Comparison of ENCODE assay signal across 30 cellular contexts in genomic region chr5:156722358-156722757, GRCh38.
"Had no signal": no experiment of that assay in that cellular context is flagged by ENCODE, and none has a peak within 500 bp of the region (broad histone marks: within the 10 kb centered on the region; RNA-seq: fewer than 3 reads in every experiment).

No MANE protein-coding gene starts in this region.

- H3K4me1 ChIP-seq: parathyroid adenoma, prostate gland, right lobe of liver, stomach, thyroid gland, tibial nerve, upper lobe of left lung, vagina had no signal

- H3K9me3 Mint-ChIP-seq: naive thymus-derived CD8-positive, alpha-beta T cell; natural killer cell treated with Interleukin-12 subunit alpha and Interleukin-12 subunit beta and Interleukin-15 and Interleukin-18, amount 100 ng/mL, for 72 hours; nephron progenitor cell; neural crest cell; stimulated activated effector memory CD8-positive, alpha-beta T cell treated with anti-CD3 and anti-CD28 coated beads, Interleukin-12 subunit alpha, Interleukin-12 subunit beta, amount 100 ng/mL, for 72 hours; stimulated activated naive CD8-positive, alpha-beta T cell treated with anti-CD3 and anti-CD28 coated beads, Interleukin-15, Interleukin-2, amounts not matched to agents 100 ng/mL and 50 ng/mL, for 24 hours had no signal

- H3K27me3 ChIP-seq: neutrophil, ovary, right lobe of liver, sigmoid colon, stomach, thyroid gland, tibial nerve, upper lobe of left lung, vagina had no signal

- ATAC-seq: naive thymus-derived CD8-positive, alpha-beta T cell; natural killer cell treated with Interleukin-12 subunit alpha and Interleukin-12 subunit beta and Interleukin-15 and Interleukin-18, amount 100 ng/mL, for 72 hours; right lobe of liver; stimulated activated effector memory CD8-positive, alpha-beta T cell treated with anti-CD3 and anti-CD28 coated beads, Interleukin-12 subunit alpha, Interleukin-12 subunit beta, amount 100 ng/mL, for 72 hours; stimulated activated naive B cell treated with anti-CD40 and anti-IgM and Interleukin-4, amounts not matched to agents 10 μg/mL and 1 μg/mL and 100 μg/mL, for 72 hours had no signal

- H3K27ac ChIP-seq: neutrophil, ovary, parathyroid adenoma, prostate gland, right lobe of liver, stomach, thoracic aorta, thyroid gland, tibial nerve, upper lobe of left lung, vagina had no signal

- H3K36me3 Mint-ChIP-seq: naive thymus-derived CD8-positive, alpha-beta T cell; natural killer cell treated with Interleukin-12 subunit alpha and Interleukin-12 subunit beta and Interleukin-15 and Interleukin-18, amount 100 ng/mL, for 72 hours; stimulated activated effector memory CD8-positive, alpha-beta T cell treated with anti-CD3 and anti-CD28 coated beads, Interleukin-12 subunit alpha, Interleukin-12 subunit beta, amount 100 ng/mL, for 72 hours; stimulated activated naive B cell treated with anti-CD40 and anti-IgM and Interleukin-4, amounts not matched to agents 10 μg/mL and 1 μg/mL and 100 μg/mL, for 72 hours had no signal

- H3K4me1 Mint-ChIP-seq: naive thymus-derived CD8-positive, alpha-beta T cell; nephron progenitor cell; neural crest cell; stimulated activated effector memory CD8-positive, alpha-beta T cell treated with anti-CD3 and anti-CD28 coated beads, Interleukin-12 subunit alpha, Interleukin-12 subunit beta, amount 100 ng/mL, for 72 hours; stimulated activated naive B cell treated with anti-CD40 and anti-IgM and Interleukin-4, amounts not matched to agents 10 μg/mL and 1 μg/mL and 100 μg/mL, for 72 hours had no signal

- H3K27me3 Mint-ChIP-seq: stimulated activated naive CD8-positive, alpha-beta T cell treated with anti-CD3 and anti-CD28 coated beads, Interleukin-15, Interleukin-2, amounts not matched to agents 100 ng/mL and 50 ng/mL, for 24 hours had no signal

- DNase-seq: naive thymus-derived CD8-positive, alpha-beta T cell; nephron progenitor cell; nucleus accumbens; ovary; posterior cingulate gyrus; retina; right cardiac atrium; right lobe of liver; sigmoid colon; small intestine; stimulated activated CD4-positive, alpha-beta T cell treated with anti-CD3 and anti-CD28 coated beads, Interleukin-15, amount 100 ng/mL, for 24 hours; stimulated activated CD4-positive, alpha-beta T cell treated with anti-CD3 and anti-CD28 coated beads, Interleukin-2, amount 100 ng/mL, for 24 hours; stimulated activated CD4-positive, alpha-beta T cell treated with anti-CD3 and anti-CD28 coated beads, Interleukin-2, amount 100 ng/mL, for 48 hours; stimulated activated CD4-positive, alpha-beta T cell treated with anti-CD3 and anti-CD28 coated beads, Interleukin-4, amount 100 ng/mL, for 24 hours; stimulated activated naive B cell treated with anti-CD40 and anti-IgM and Interleukin-4, amounts not matched to agents 10 μg/mL and 1 μg/mL and 100 μg/mL, for 72 hours; stimulated activated naive CD4-positive, alpha-beta T cell treated with Interleukin-2 at 50 U/mL for 16 hours; stomach; thyroid gland; trophoblast cell; upper lobe of left lung had no signal

- H3K36me3 ChIP-seq: neutrophil, ovary, prostate gland, right lobe of liver, sigmoid colon, stomach, thoracic aorta, thyroid gland, tibial nerve, upper lobe of left lung, vagina had no signal

- H3K4me3 Mint-ChIP-seq: naive thymus-derived CD8-positive, alpha-beta T cell; natural killer cell treated with Interleukin-12 subunit alpha and Interleukin-12 subunit beta and Interleukin-15 and Interleukin-18, amount 100 ng/mL, for 72 hours; nephron progenitor cell; neural crest cell; stimulated activated effector memory CD8-positive, alpha-beta T cell treated with anti-CD3 and anti-CD28 coated beads, Interleukin-12 subunit alpha, Interleukin-12 subunit beta, amount 100 ng/mL, for 72 hours; stimulated activated naive B cell treated with anti-CD40 and anti-IgM and Interleukin-4, amounts not matched to agents 10 μg/mL and 1 μg/mL and 100 μg/mL, for 72 hours; stimulated activated naive CD8-positive, alpha-beta T cell treated with anti-CD3 and anti-CD28 coated beads, Interleukin-15, Interleukin-2, amounts not matched to agents 100 ng/mL and 50 ng/mL, for 24 hours had no signal

- H3K9me3 ChIP-seq: neutrophil, ovary, prostate gland, right lobe of liver, sigmoid colon, stomach, thoracic aorta, thyroid gland, tibial nerve, upper lobe of left lung, vagina had no signal

- H3K4me3 ChIP-seq: ovary, prostate gland, right lobe of liver, sigmoid colon, stomach, thoracic aorta, thyroid gland, tibial nerve, upper lobe of left lung, vagina had no signal

- H3K27ac Mint-ChIP-seq: naive thymus-derived CD8-positive, alpha-beta T cell; natural killer cell treated with Interleukin-12 subunit alpha and Interleukin-12 subunit beta and Interleukin-15 and Interleukin-18, amount 100 ng/mL, for 72 hours; nephron progenitor cell; stimulated activated effector memory CD8-positive, alpha-beta T cell treated with anti-CD3 and anti-CD28 coated beads, Interleukin-12 subunit alpha, Interleukin-12 subunit beta, amount 100 ng/mL, for 72 hours; stimulated activated naive B cell treated with anti-CD40 and anti-IgM and Interleukin-4, amounts not matched to agents 10 μg/mL and 1 μg/mL and 100 μg/mL, for 72 hours; stimulated activated naive CD8-positive, alpha-beta T cell treated with anti-CD3 and anti-CD28 coated beads, Interleukin-15, Interleukin-2, amounts not matched to agents 100 ng/mL and 50 ng/mL, for 24 hours had no signal
